14 cellular contexts compared by ENCODE assay signal in genomic region chr2:241902357-241902991, GRCh38. TPM values are rescaled to one million over a fixed set of nuclear protein-coding genes. Genes with fewer than 3 reads are reported as not detected.
DNase-seq lines count a peak whose midpoint lies in the region; ATAC-seq and TF ChIP-seq lines count a peak whose summit lies in the region.
"Had no signal": no experiment of that assay in that cellular context is flagged by ENCODE, and none has a peak within 500 bp of the region (broad histone marks: within the 10 kb centered on the region; RNA-seq: fewer than 3 reads in every experiment).

No MANE protein-coding gene starts in this region.

- H3K4me1 ChIP-seq in testis = peaks cover 25% of the 10 kb centered on the region
- H3K4me1 ChIP-seq: A549, adrenal gland had no signal

- ATAC-seq in left lobe of liver = peak; percentile 49
- ATAC-seq in HG02642 (IDR thresholded peaks at IDR 0.05; ENCODE audit: poor library complexity, unreplicated experiment) = no peak
- ATAC-seq in GM19035 (IDR thresholded peaks at IDR 0.05; ENCODE audit: unreplicated experiment) = no peak
- ATAC-seq: A549 had no signal

- TF ChIP-seq POLR2A in testis (IDR thresholded peaks at IDR 0.05) = no peak

- intact Hi-C loops in testis (cut with DNase I; ENCODE audit: low total_unique reads) = no loop called here

- TF ChIP-seq CTCF in testis (IDR thresholded peaks at IDR 0.05) = no peak

- H3K36me3 ChIP-seq in testis (ENCODE audit: low read depth, missing control alignments) = no peaks in the 10 kb centered on the region
- H3K36me3 ChIP-seq: adrenal gland had no signal

- no peaks in the 10 kb centered on the region for H3K27me3 ChIP-seq in testis
- H3K27me3 ChIP-seq: adrenal gland had no signal

- H3K27ac ChIP-seq in testis = no peak overlapping the region
- H3K27ac ChIP-seq: A549, adrenal gland had no signal

- peak; percentile 42 for DNase-seq in activated CD8-positive, alpha-beta memory T cell treated with anti-CD3 and anti-CD28 coated beads, Interleukin-2, amount 50 U/mL, for 48 hours
- no peak for DNase-seq in activated CD8-positive, alpha-beta memory T cell treated with anti-CD3 and anti-CD28 coated beads, Interleukin-2, amount 50 U/mL, for 4 hours
- DNase-seq in astrocyte of the hippocampus (ENCODE audit: low read depth, low spot score) (peak; percentile 25), left lobe of liver (ENCODE audit: low spot score) (peak; percentile 50), testis (no peak)
- no peak for DNase-seq in stimulated activated CD4-positive, alpha-beta T cell treated with anti-CD3 and anti-CD28 coated beads, Interleukin-1b, Interleukin-23, amount 100 ng/mL, for 48 hours
- DNase-seq: GF-D8, NCI-H1417, NCI-H526 treated with DMSO at 0.1 percent for 48 hours had no signal

- H3K9me3 ChIP-seq in testis = no peaks in the 10 kb centered on the region
- H3K9me3 ChIP-seq: A549, adrenal gland had no signal

- 33 to 76% methylated on average over 27 to 29 of the region's 48 CpGs for WGBS in testis, 2 donors

- H3K4me3 ChIP-seq in testis = peak overlapping the region; percentile 9 to 18
- H3K4me3 ChIP-seq: A549, adrenal gland had no signal

RNA-seq across cellular contexts. Expression of gene RTP5, which starts 32.9 kb away (rescaled TPM):
- total RNA-seq in left lobe of liver = not detected
- under 1 TPM; 0.47 to 0.93 TPM for total RNA-seq in testis
- polyA plus RNA-seq in testis (ENCODE audit: insufficient read depth, low read depth, low replicate concordance) = 0.13 TPM
- total RNA-seq: dermis blood vessel endothelial cell had no signal
- polyA plus RNA-seq: A549 had no signal

RNA-seq across cellular contexts. Expression of gene PDCD1, which starts 43.8 kb away (rescaled TPM):
- total RNA-seq in left lobe of liver = 0.18 TPM
- total RNA-seq in testis = under 1 TPM; 0.37 to 0.39 TPM
- 0.47 TPM for polyA plus RNA-seq in testis (ENCODE audit: insufficient read depth, low read depth, low replicate concordance)
- total RNA-seq: dermis blood vessel endothelial cell had no signal
- polyA plus RNA-seq: A549 had no signal

Comparison
In these comparisons a context has a peak if more than half of its experiments do, and no peak if none do; other contexts are left out.
1. DNase-seq: peak in activated CD8-positive, alpha-beta memory T cell treated with anti-CD3 and anti-CD28 coated beads, Interleukin-2, amount 50 U/mL, for 48 hours (single experiment), astrocyte of the hippocampus (single experiment) and left lobe of liver (single experiment); none in activated CD8-positive, alpha-beta memory T cell treated with anti-CD3 and anti-CD28 coated beads, Interleukin-2, amount 50 U/mL, for 4 hours (single experiment), testis (single experiment) and stimulated activated CD4-positive, alpha-beta T cell treated with anti-CD3 and anti-CD28 coated beads, Interleukin-1b, Interleukin-23, amount 100 ng/mL, for 48 hours (single experiment).